15 cellular contexts compared by ENCODE assay signal in the genomic region with DNA sequence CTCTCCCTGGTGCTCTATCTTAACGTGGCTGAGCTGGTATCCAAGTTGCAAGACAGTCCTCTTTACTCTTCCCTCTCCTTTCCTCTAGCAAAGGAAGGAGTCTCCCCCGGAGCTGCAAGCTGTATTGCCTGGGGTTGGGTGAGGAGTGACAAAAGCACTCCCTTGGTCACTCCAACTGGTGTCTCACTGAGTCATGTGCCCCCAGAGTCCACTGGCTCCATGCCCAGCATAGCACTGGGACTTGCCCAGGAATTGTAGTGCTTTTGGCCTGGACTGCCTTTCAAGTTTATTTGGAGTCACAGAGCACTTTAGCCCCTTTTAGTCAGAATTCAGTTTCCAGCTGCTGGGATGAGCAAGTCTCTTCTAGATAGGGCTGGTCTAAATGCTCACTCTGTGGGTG.
DNase-seq lines count a peak whose midpoint lies in the region; ATAC-seq and TF ChIP-seq lines count a peak whose summit lies in the region.
"Had no signal": no experiment of that assay in that cellular context is flagged by ENCODE, and none has a peak within 500 bp of the region (broad histone marks: within the 10 kb centered on the region; RNA-seq: fewer than 3 reads in every experiment).

No MANE protein-coding gene starts in this region.

- no peaks in the 10 kb centered on the region for H3K36me3 ChIP-seq in lower lobe of right lung
- H3K36me3 ChIP-seq in esophagus squamous epithelium: no peaks in the 10 kb centered on the region
- no peaks in the 10 kb centered on the region for H3K36me3 ChIP-seq in Karpas-422 (ENCODE audit: insufficient read depth, low read length)
- H3K36me3 ChIP-seq: BLaER1, cardiac muscle cell had no signal

- intact Hi-C loops in lower lobe of right lung (cut with DNase I): no loop called here
- intact Hi-C loops in activated CD4-positive, alpha-beta memory T cell treated with anti-CD3 and anti-CD28 coated beads for 36 hours (cut with micrococcal nuclease): no loop called here
- intact Hi-C loops in esophagus squamous epithelium (cut with DNase I): no loop called here

- H3K4me1 ChIP-seq in lower lobe of right lung: no peaks in the 10 kb centered on the region
- no peaks in the 10 kb centered on the region for H3K4me1 ChIP-seq in esophagus squamous epithelium
- no peaks in the 10 kb centered on the region for H3K4me1 ChIP-seq in Karpas-422 (ENCODE audit: low read length)
- H3K4me1 ChIP-seq: BLaER1 had no signal

- TF ChIP-seq CTCF in choroid plexus epithelial cell (conservative IDR thresholded peaks at IDR 0.05; ENCODE audit: low read depth, low read length) (no peak), lower lobe of right lung (IDR thresholded peaks at IDR 0.05) (no peak), esophagus squamous epithelium (IDR thresholded peaks at IDR 0.05) (no peak)

- H3K27ac ChIP-seq in lower lobe of right lung (no peak overlapping the region), esophagus squamous epithelium (no peak overlapping the region), Karpas-422 (ENCODE audit: low read length) (no peak overlapping the region)
- H3K27ac ChIP-seq: BLaER1, cardiac muscle cell had no signal

- H3K9me3 Mint-ChIP-seq in activated CD4-positive, alpha-beta memory T cell treated with anti-CD3 and anti-CD28 coated beads for 36 hours: no peaks in the 10 kb centered on the region
- H3K9me3 Mint-ChIP-seq: memory B cell had no signal

- POLR2A ChIA-PET in activated CD4-positive, alpha-beta memory T cell treated with anti-CD3 and anti-CD28 coated beads for 36 hours (lab: Charles Lee): no interaction called here

- no peak for TF ChIP-seq RAD21 in Ishikawa (IDR thresholded peaks at IDR 0.05; ENCODE audit: low read depth)

- H3K9ac ChIP-seq in Karpas-422 (ENCODE audit: low read length): no peak overlapping the region
- H3K9ac ChIP-seq: BLaER1 had no signal

- H3K27ac Mint-ChIP-seq in activated CD4-positive, alpha-beta memory T cell treated with anti-CD3 and anti-CD28 coated beads for 36 hours: no peak overlapping the region
- H3K27ac Mint-ChIP-seq: memory B cell had no signal

- no peaks in the 10 kb centered on the region for H4K20me1 ChIP-seq in Karpas-422 (ENCODE audit: insufficient read depth, low read depth, low read length)
- H4K20me1 ChIP-seq: BLaER1 had no signal

- CTCF ChIA-PET in activated CD4-positive, alpha-beta memory T cell treated with anti-CD3 and anti-CD28 coated beads for 36 hours (lab: Charles Lee): no interaction called here

- H3K9me3 ChIP-seq in lower lobe of right lung (no peaks in the 10 kb centered on the region), esophagus squamous epithelium (no peaks in the 10 kb centered on the region), Karpas-422 (ENCODE audit: low read length) (no peaks in the 10 kb centered on the region)
- H3K9me3 ChIP-seq: BLaER1 had no signal

- H3K79me2 ChIP-seq in Karpas-422 (ENCODE audit: low read length): no peaks in the 10 kb centered on the region

- H3K4me3 Mint-ChIP-seq in activated CD4-positive, alpha-beta memory T cell treated with anti-CD3 and anti-CD28 coated beads for 36 hours: no peak overlapping the region
- H3K4me3 Mint-ChIP-seq: activated T-cell treated with anti-CD3 and anti-CD28 coated beads, Interleukin-2, amount 50 U/mL, for 4 hours; memory B cell had no signal

- H3K4me1 Mint-ChIP-seq in activated CD4-positive, alpha-beta memory T cell treated with anti-CD3 and anti-CD28 coated beads for 36 hours (ENCODE audit: low read depth): no peaks in the 10 kb centered on the region
- H3K4me1 Mint-ChIP-seq: memory B cell had no signal

- peak; percentile 23 for DNase-seq in AG08396 (ENCODE audit: low spot score)
- DNase-seq in choroid plexus epithelial cell (ENCODE audit: low read depth): peak; percentile 63
- DNase-seq in lower lobe of right lung: no peak
- DNase-seq in activated CD4-positive, alpha-beta memory T cell treated with anti-CD3 and anti-CD28 coated beads for 36 hours: no peak
- DNase-seq in esophagus squamous epithelium (lab: John Stamatoyannopoulos, UW): no peak
- DNase-seq in Kasumi-1 (lab: John Stamatoyannopoulos, UW): no peak
- DNase-seq in Karpas-422: no peak
- DNase-seq: activated T-cell treated with anti-CD3 and anti-CD28 coated beads, Interleukin-2, amount 50 U/mL, for 4 hours; GDM1; glutamatergic neuron; NCI-H2029 treated with DMSO at 0.1 percent for 48 hours had no signal

- H3K4me3 ChIP-seq in choroid plexus epithelial cell (ENCODE audit: low read depth, low read length) (no peak overlapping the region), lower lobe of right lung (no peak overlapping the region), esophagus squamous epithelium (no peak overlapping the region), Karpas-422 (ENCODE audit: low read length) (no peak overlapping the region)
- H3K4me3 ChIP-seq: BLaER1, cardiac muscle cell had no signal

- H3K36me3 Mint-ChIP-seq in activated CD4-positive, alpha-beta memory T cell treated with anti-CD3 and anti-CD28 coated beads for 36 hours: no peaks in the 10 kb centered on the region
- H3K36me3 Mint-ChIP-seq: memory B cell had no signal

- H3K9me2 ChIP-seq in Karpas-422 (replicated peaks; ENCODE audit: insufficient read depth, low read length): no peaks in the 10 kb centered on the region

- WGBS in esophagus squamous epithelium, 2 donors: 14 to 28% methylated on average over 1 to 2 of the region's 2 CpGs

- ATAC-seq in lower lobe of right lung: peak; percentile 32 to 37
- ATAC-seq: activated T-cell treated with anti-CD3 and anti-CD28 coated beads, Interleukin-2, amount 50 U/mL, for 4 hours had no signal

- no peak overlapping the region for H3K4me2 ChIP-seq in Karpas-422 (ENCODE audit: low read depth, low read length, poor library complexity, severe bottlenecking)
- H3K4me2 ChIP-seq: BLaER1 had no signal

- peaks cover 6% of the 10 kb centered on the region for H3K27me3 Mint-ChIP-seq in activated CD4-positive, alpha-beta memory T cell treated with anti-CD3 and anti-CD28 coated beads for 36 hours

- no peak for TF ChIP-seq POLR2A in esophagus squamous epithelium (IDR thresholded peaks at IDR 0.05)

- no peaks in the 10 kb centered on the region for H3K27me3 ChIP-seq in lower lobe of right lung (ENCODE audit: low read depth)
- H3K27me3 ChIP-seq in esophagus squamous epithelium: no peaks in the 10 kb centered on the region
- no peaks in the 10 kb centered on the region for H3K27me3 ChIP-seq in Karpas-422 (ENCODE audit: low read length)
- H3K27me3 ChIP-seq: BLaER1, cardiac muscle cell had no signal

- no peak overlapping the region for H2AFZ ChIP-seq in Karpas-422 (ENCODE audit: low read length)

- no peak for TF ChIP-seq EP300 in Ishikawa (IDR thresholded peaks at IDR 0.05; ENCODE audit: borderline replicate concordance)

TF ChIP-seq in Ishikawa, 13 proteins besides CTCF, POLR2A, EP300 and RAD21:
- TF ChIP-seq, protein P1, sequence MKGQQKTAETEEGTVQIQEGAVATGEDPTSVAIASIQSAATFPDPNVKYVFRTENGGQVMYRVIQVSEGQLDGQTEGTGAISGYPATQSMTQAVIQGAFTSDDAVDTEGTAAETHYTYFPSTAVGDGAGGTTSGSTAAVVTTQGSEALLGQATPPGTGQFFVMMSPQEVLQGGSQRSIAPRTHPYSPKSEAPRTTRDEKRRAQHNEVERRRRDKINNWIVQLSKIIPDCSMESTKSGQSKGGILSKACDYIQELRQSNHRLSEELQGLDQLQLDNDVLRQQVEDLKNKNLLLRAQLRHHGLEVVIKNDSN (IDR thresholded peaks at IDR 0.05): peak; percentile 57
- no peak for TF ChIP-seq FOXM1 (IDR thresholded peaks at IDR 0.05; ENCODE audit: borderline replicate concordance, low read depth)

Comparison
In these comparisons a context has a peak if more than half of its experiments do, and no peak if none do; other contexts are left out.
1. DNase-seq: peak in AG08396 (single experiment) and choroid plexus epithelial cell (single experiment); none in lower lobe of right lung (single experiment), activated CD4-positive, alpha-beta memory T cell treated with anti-CD3 and anti-CD28 coated beads for 36 hours (single experiment), esophagus squamous epithelium (single experiment), Kasumi-1 (0 of 2) and Karpas-422 (single experiment).